ENCODE assay signal across 5 cellular contexts in genomic region chr7:45852984-45853383, GRCh38. TPM values are rescaled to one million over a fixed set of nuclear protein-coding genes. Genes with fewer than 3 reads are reported as not detected.
"Had no signal": no experiment of that assay in that cellular context is flagged by ENCODE, and none has a peak within 500 bp of the region (broad histone marks: within the 10 kb centered on the region; RNA-seq: fewer than 3 reads in every experiment).

No MANE protein-coding gene starts in this region.

RNA-seq across cellular contexts. Expression of gene CCDC201, which starts 19.9 kb away (rescaled TPM):
- total RNA-seq: HT-29, IMR-90, M059J, SK-MEL-5 had no signal
- polyA plus RNA-seq: IMR-90, SK-N-SH had no signal

RNA-seq across cellular contexts. Expression of gene IGFBP1, which starts 35.3 kb away (rescaled TPM):
- total RNA-seq: HT-29, IMR-90, SK-MEL-5 had no signal
- polyA plus RNA-seq: IMR-90, SK-N-SH had no signal
